Comparison of ENCODE assay signal across 14 cellular contexts in genomic region chr2:1770566-1771380, GRCh38. TPM values are rescaled to one million over a fixed set of nuclear protein-coding genes. Genes with fewer than 3 reads are reported as not detected.
A peak's percentile ranks its signal among the peaks of the same experiment; 100 is the strongest.
DNase-seq lines count a peak whose midpoint lies in the region; ATAC-seq and TF ChIP-seq lines count a peak whose summit lies in the region.
"Had no signal": no experiment of that assay in that cellular context is flagged by ENCODE, and none has a peak within 500 bp of the region (broad histone marks: within the 10 kb centered on the region; RNA-seq: fewer than 3 reads in every experiment).

No MANE protein-coding gene starts in this region.

- H3K36me3 ChIP-seq in BLaER1, result no peaks in the 10 kb centered on the region
- H3K36me3 ChIP-seq in KOPT-K1 (ENCODE audit: insufficient read depth, low read length), result peaks cover 66% of the 10 kb centered on the region
- H3K36me3 ChIP-seq in lower lobe of right lung, result no peaks in the 10 kb centered on the region

- H3K4me1 ChIP-seq in BLaER1 (peaks cover 47% of the 10 kb centered on the region), lower lobe of right lung (no peaks in the 10 kb centered on the region)

- H3K9ac ChIP-seq in BLaER1, result no peak overlapping the region
- H3K9ac ChIP-seq: GM23248 had no signal

- DNase-seq in lower lobe of right lung, result peak; percentile 37
- DNase-seq in posterior vena cava (ENCODE audit: low spot score), result peak; percentile 62
- no peak for DNase-seq in caudate nucleus (lab: John Stamatoyannopoulos, UW)
- no peak for DNase-seq in D341Med (ENCODE audit: low spot score)
- DNase-seq: CD4-positive, CD25-positive, alpha-beta regulatory T cell; DMS79; GM23248; NCI-H1092 treated with DMSO at 0.1 percent for 48 hours; NCI-H1436 treated with DMSO at 0.1 percent for 48 hours; NCI-H1930; NCI-H510A had no signal

- intact Hi-C loops in lower lobe of right lung (cut with DNase I), result no loop called here
- intact Hi-C loops in posterior vena cava (cut with DNase I), result no loop called here

- 0 out of 2 replicates have a peak overlapping the region, but pooled peaks have one; percentile 7 for H3K4me2 ChIP-seq in BLaER1

- H3K27me3 ChIP-seq in BLaER1, result no peaks in the 10 kb centered on the region
- no peaks in the 10 kb centered on the region for H3K27me3 ChIP-seq in lower lobe of right lung (ENCODE audit: low read depth)

- H3K9me3 ChIP-seq in BLaER1 (no peaks in the 10 kb centered on the region), KOPT-K1 (ENCODE audit: insufficient read depth, low read length, poor library complexity, severe bottlenecking) (no peaks in the 10 kb centered on the region), lower lobe of right lung (no peaks in the 10 kb centered on the region)

- no peaks in the 10 kb centered on the region for H4K20me1 ChIP-seq in BLaER1

- H3K27ac ChIP-seq in BLaER1 (0 out of 2 replicates have a peak overlapping the region, but pooled peaks have one; percentile 29), KOPT-K1 (ENCODE audit: low read depth, low read length, poor library complexity, severe bottlenecking) (peak overlapping the region; percentile 30), lower lobe of right lung (no peak overlapping the region), caudate nucleus (ENCODE audit: low read depth, low read length) (no peak overlapping the region)
- H3K27ac ChIP-seq: GM23248 had no signal

- TF ChIP-seq CTCF in lower lobe of right lung (IDR thresholded peaks at IDR 0.05), result no peak

- H3K4me3 ChIP-seq in BLaER1 (no peak overlapping the region), lower lobe of right lung (no peak overlapping the region)
- H3K4me3 ChIP-seq: GM23248 had no signal

- ATAC-seq in lower lobe of right lung, result no peak
- no peak for ATAC-seq in GM19395 (IDR thresholded peaks at IDR 0.05; ENCODE audit: unreplicated experiment)

RNA-seq across cellular contexts. Expression of gene PXDN, which starts 26.5 kb away (rescaled TPM):
- total RNA-seq in lower lobe of right lung (36.3 TPM), posterior vena cava (10 to 100 TPM; 75.3 to 85.8 TPM)

Comparison
In these comparisons a context has a peak if more than half of its experiments do, and no peak if none do; other contexts are left out.
1. H3K27ac ChIP-seq: peak in BLaER1 (single experiment) and KOPT-K1 (single experiment); none in lower lobe of right lung (single experiment) and caudate nucleus (single experiment).
2. DNase-seq: peak in lower lobe of right lung (single experiment) and posterior vena cava (single experiment); none in caudate nucleus (0 of 61) and D341Med (single experiment).